ENCODE assay signal across 1 cellular context in the genomic region with DNA sequence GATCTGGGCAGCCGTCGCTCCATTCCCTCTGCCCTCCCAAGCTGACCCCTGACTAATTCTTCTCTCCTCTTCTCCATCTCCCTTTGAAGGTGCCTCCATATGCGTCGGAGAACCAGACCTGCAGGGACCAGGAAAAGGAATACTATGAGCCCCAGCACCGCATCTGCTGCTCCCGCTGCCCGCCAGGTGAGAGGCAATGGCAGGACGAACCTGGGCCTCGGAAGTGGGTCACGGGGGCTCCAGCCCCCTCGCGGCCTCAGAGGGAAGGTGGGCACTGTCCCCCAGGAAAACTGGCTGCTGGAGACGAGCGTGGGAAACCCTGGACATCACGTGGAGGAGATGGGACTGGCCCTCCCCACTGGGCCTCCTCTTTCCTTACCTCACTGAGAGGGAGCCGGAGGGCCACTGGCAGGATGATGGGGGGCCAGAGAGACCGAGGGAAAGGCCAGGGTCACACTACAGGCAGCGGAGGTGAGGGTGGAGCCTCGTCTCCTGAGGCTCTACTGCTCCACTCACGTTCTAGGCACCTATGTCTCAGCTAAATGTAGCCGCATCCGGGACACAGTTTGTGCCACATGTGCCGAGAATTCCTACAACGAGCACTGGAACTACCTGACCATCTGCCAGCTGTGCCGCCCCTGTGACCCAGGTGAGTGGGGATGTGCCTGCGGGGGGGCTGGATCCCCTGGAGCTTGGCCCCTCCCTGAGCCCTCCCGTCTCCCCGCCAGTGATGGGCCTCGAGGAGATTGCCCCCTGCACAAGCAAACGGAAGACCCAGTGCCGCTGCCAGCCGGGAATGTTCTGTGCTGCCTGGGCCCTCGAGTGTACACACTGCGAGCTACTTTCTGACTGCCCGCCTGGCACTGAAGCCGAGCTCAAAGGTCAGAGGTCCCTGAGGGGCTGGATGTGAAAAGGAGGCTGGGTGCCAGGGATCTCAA.
TF ChIP-seq lines count a peak whose summit lies in the region.

No MANE protein-coding gene starts in this region.

TF ChIP-seq in H1, 55 proteins besides CTCF, POLR2A, EP300 and RAD21:
- TF ChIP-seq ASH2L (IDR thresholded peaks at IDR 0.05; ENCODE audit: low read length) (peak; percentile 4), BACH1 (IDR thresholded peaks at IDR 0.05; ENCODE audit: low read length) (no peak), SUZ12 (IDR thresholded peaks at IDR 0.05; ENCODE audit: low read length) (no peak)
